13 cellular contexts compared by ENCODE assay signal in genomic region chr22:22286390-22287105, GRCh38. TPM values are rescaled to one million over a fixed set of nuclear protein-coding genes. Genes with fewer than 3 reads are reported as not detected.
"Had no signal": no experiment of that assay in that cellular context is flagged by ENCODE, and none has a peak within 500 bp of the region (broad histone marks: within the 10 kb centered on the region; RNA-seq: fewer than 3 reads in every experiment).

No MANE protein-coding gene starts in this region.

RNA-seq across cellular contexts. Expression of gene VPREB1, which starts 42.0 kb away (rescaled TPM):
- total RNA-seq: subcutaneous adipose tissue, suprapubic skin, temporal lobe, testis, thoracic aorta, thyroid gland, tibial nerve, transverse colon, upper lobe of left lung, upper lobe of right lung, ureter, urinary bladder, vagina had no signal
- polyA plus RNA-seq: urinary bladder had no signal
